Comparison of ENCODE assay signal across 19 cellular contexts in genomic region chr1:3250624-3251023, GRCh38.
"Had no signal": no experiment of that assay in that cellular context is flagged by ENCODE, and none has a peak within 500 bp of the region (broad histone marks: within the 10 kb centered on the region; RNA-seq: fewer than 3 reads in every experiment).

No MANE protein-coding gene starts in this region.

- H3K4me3 ChIP-seq: cardiac muscle cell, sigmoid colon, SK-N-MC, upper lobe of right lung had no signal

- DNase-seq: activated CD4-positive, alpha-beta memory T cell treated with anti-CD3 and anti-CD28 coated beads, Interleukin-2, amount 10 ng/mL, durations not matched to agents 7 days and 5 days; activated CD4-positive, alpha-beta T cell treated with anti-CD3 and anti-CD28 coated beads for 4 hours; activated CD4-positive, CD25-positive, alpha-beta regulatory T cell; activated effector memory CD4-positive, alpha-beta T cell treated with anti-CD3 and anti-CD28 coated beads, Interleukin-2, amount 50 U/mL, for 16 hours; activated naive CD4-positive, alpha-beta T cell treated with anti-CD3 and anti-CD28 coated beads, Interleukin-2, amount 10 ng/mL, durations not matched to agents 7 days and 5 days; activated T-cell treated with anti-CD3 and anti-CD28 coated beads for 4 hours; amygdala; effector CD8-positive, alpha-beta T cell; foreskin melanocyte; naive B cell; sigmoid colon; stimulated activated CD4-positive, alpha-beta T cell treated with anti-CD3 and anti-CD28 coated beads, Interleukin-4, amount 100 ng/mL, for 1 hour; stimulated activated naive CD4-positive, alpha-beta T cell treated with Interleukin-2 at 50 U/mL for 16 hours; SW 1271; T-helper 17 cell; upper lobe of right lung had no signal

- H3K27me3 ChIP-seq: cardiac muscle cell had no signal

- H3K9me3 Mint-ChIP-seq: activated CD4-positive, alpha-beta memory T cell treated with anti-CD3 and anti-CD28 coated beads, Interleukin-2, amount 10 ng/mL, durations not matched to agents 7 days and 5 days; activated naive CD4-positive, alpha-beta T cell treated with anti-CD3 and anti-CD28 coated beads, Interleukin-2, amount 10 ng/mL, durations not matched to agents 7 days and 5 days; memory B cell had no signal

- H3K36me3 ChIP-seq: cardiac muscle cell, sigmoid colon, upper lobe of right lung had no signal

- H3K36me3 Mint-ChIP-seq: activated naive CD4-positive, alpha-beta T cell treated with anti-CD3 and anti-CD28 coated beads, Interleukin-2, amount 10 ng/mL, durations not matched to agents 7 days and 5 days; memory B cell; naive B cell had no signal

- H3K9me3 ChIP-seq: sigmoid colon, upper lobe of right lung had no signal

- H3K27ac Mint-ChIP-seq: activated CD4-positive, alpha-beta memory T cell treated with anti-CD3 and anti-CD28 coated beads, Interleukin-2, amount 10 ng/mL, durations not matched to agents 7 days and 5 days; activated naive CD4-positive, alpha-beta T cell treated with anti-CD3 and anti-CD28 coated beads, Interleukin-2, amount 10 ng/mL, durations not matched to agents 7 days and 5 days; memory B cell; naive B cell; T-helper 17 cell had no signal

- H3K4me1 ChIP-seq: upper lobe of right lung had no signal

- ATAC-seq: T-helper 17 cell, upper lobe of right lung had no signal

- H3K27ac ChIP-seq: cardiac muscle cell, sigmoid colon, SK-N-MC, upper lobe of right lung had no signal

- H3K4me1 Mint-ChIP-seq: activated CD4-positive, alpha-beta memory T cell treated with anti-CD3 and anti-CD28 coated beads, Interleukin-2, amount 10 ng/mL, durations not matched to agents 7 days and 5 days; activated naive CD4-positive, alpha-beta T cell treated with anti-CD3 and anti-CD28 coated beads, Interleukin-2, amount 10 ng/mL, durations not matched to agents 7 days and 5 days; memory B cell; T-helper 17 cell had no signal

- H3K4me3 Mint-ChIP-seq: activated CD4-positive, alpha-beta memory T cell treated with anti-CD3 and anti-CD28 coated beads, Interleukin-2, amount 10 ng/mL, durations not matched to agents 7 days and 5 days; activated naive CD4-positive, alpha-beta T cell treated with anti-CD3 and anti-CD28 coated beads, Interleukin-2, amount 10 ng/mL, durations not matched to agents 7 days and 5 days; memory B cell; naive B cell; T-helper 17 cell had no signal
